In the genomic region with DNA sequence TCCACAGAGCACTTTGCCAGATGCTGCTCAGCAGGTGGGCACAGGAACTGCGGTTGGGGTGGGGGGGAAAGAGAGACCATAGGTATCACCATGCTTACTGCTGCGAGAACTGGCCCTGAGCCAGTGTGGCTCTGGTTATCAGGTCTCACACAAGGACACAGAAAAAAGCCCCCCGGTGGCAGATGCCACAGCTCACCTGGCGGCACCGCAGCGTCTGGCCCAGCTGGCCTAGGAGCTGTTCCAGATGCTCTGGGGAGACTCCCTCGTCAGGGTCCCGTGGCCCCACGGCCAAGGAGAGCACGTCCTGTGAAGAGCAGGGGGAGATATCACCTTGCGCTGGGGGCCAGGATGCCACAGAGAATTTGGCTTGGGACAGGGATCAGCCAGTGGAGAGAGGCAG, we compare ENCODE assay signal across 14 cellular contexts.
"Had no signal": no experiment of that assay in that cellular context is flagged by ENCODE, and none has a peak within 500 bp of the region (broad histone marks: within the 10 kb centered on the region; RNA-seq: fewer than 3 reads in every experiment).

No MANE protein-coding gene starts in this region.

- DNase-seq: activated CD4-positive, alpha-beta T cell treated with anti-CD3 and anti-CD28 coated beads, Interleukin-2, amount 50 U/mL, for 1 hour; activated CD4-positive, CD25-positive, alpha-beta regulatory T cell; activated T-cell treated with anti-CD3 and anti-CD28 coated beads for 4 hours; brain microvascular endothelial cell; hippocampal formation; retina; stimulated activated CD4-positive, alpha-beta T cell treated with anti-CD3 and anti-CD28 coated beads, Interleukin-15, amount 100 ng/mL, for 24 hours; stimulated activated CD4-positive, alpha-beta T cell treated with anti-CD3 and anti-CD28 coated beads, Interleukin-4, amount 100 ng/mL, for 24 hours; stomach; uterus had no signal

- H3K4me3 ChIP-seq: stomach, thoracic aorta, uterus had no signal

- H3K27me3 Mint-ChIP-seq: activated naive CD4-positive, alpha-beta T cell treated with anti-CD3 and anti-CD28 coated beads, Interleukin-2, amount 50 U/mL, for 24 hours had no signal

- H3K27me3 ChIP-seq: brain microvascular endothelial cell, stomach, uterus had no signal

- H3K27ac ChIP-seq: brain microvascular endothelial cell, parathyroid adenoma, stomach, thoracic aorta, uterus had no signal

- H3K79me2 ChIP-seq: parathyroid adenoma had no signal

- H3K36me3 ChIP-seq: uterus had no signal

- H3K4me3 Mint-ChIP-seq: activated naive CD4-positive, alpha-beta T cell treated with anti-CD3 and anti-CD28 coated beads, Interleukin-2, amount 50 U/mL, for 24 hours had no signal

- FAIRE-seq: TTC549 had no signal

- H3K4me1 Mint-ChIP-seq: activated naive CD4-positive, alpha-beta T cell treated with anti-CD3 and anti-CD28 coated beads, Interleukin-2, amount 50 U/mL, for 24 hours had no signal

- H3K9me3 Mint-ChIP-seq: activated naive CD4-positive, alpha-beta T cell treated with anti-CD3 and anti-CD28 coated beads, Interleukin-2, amount 50 U/mL, for 24 hours had no signal

- H3K9me3 ChIP-seq: stomach, thoracic aorta, uterus had no signal

- H2AFZ ChIP-seq: parathyroid adenoma had no signal

- H3K4me1 ChIP-seq: parathyroid adenoma, uterus had no signal

- H3K27ac Mint-ChIP-seq: activated naive CD4-positive, alpha-beta T cell treated with anti-CD3 and anti-CD28 coated beads, Interleukin-2, amount 50 U/mL, for 24 hours had no signal

- H3K9ac ChIP-seq: parathyroid adenoma had no signal
